Comparison of ENCODE assay signal across 26 cellular contexts in genomic region chr5:80260461-80260860, GRCh38. TPM values are rescaled to one million over a fixed set of nuclear protein-coding genes. Genes with fewer than 3 reads are reported as not detected.
"Had no signal": no experiment of that assay in that cellular context is flagged by ENCODE, and none has a peak within 500 bp of the region (broad histone marks: within the 10 kb centered on the region; RNA-seq: fewer than 3 reads in every experiment).

No MANE protein-coding gene starts in this region.

- ATAC-seq: activated T-cell treated with anti-CD3 and anti-CD28 coated beads, Interleukin-2, amount 50 U/mL, for 4 hours had no signal

- FAIRE-seq: astrocyte, TTC549 had no signal

- H3K36me3 ChIP-seq: brain microvascular endothelial cell, cardiac muscle cell, Peyer's patch had no signal

- DNase-seq: activated CD4-positive, alpha-beta memory T cell treated with anti-CD3 and anti-CD28 coated beads for 36 hours; activated CD4-positive, alpha-beta T cell treated with anti-CD3 and anti-CD28 coated beads, Interleukin-2, amount 10 ng/mL, durations not matched to agents 7 days and 5 days; activated CD4-positive, CD25-positive, alpha-beta regulatory T cell; activated CD8-positive, alpha-beta memory T cell treated with anti-CD3 and anti-CD28 coated beads for 24 hours; activated effector memory CD4-positive, alpha-beta T cell treated with anti-CD3 and anti-CD28 coated beads, Interleukin-2, amount 50 U/mL, for 16 hours; activated naive CD4-positive, alpha-beta T cell treated with anti-CD3 and anti-CD28 coated beads for 36 hours; activated T-cell treated with anti-CD3 and anti-CD28 coated beads, Interleukin-2, amount 50 U/mL, for 4 hours; amygdala; brain microvascular endothelial cell; MG63; MV-4-11; NCI-H1092 treated with DMSO at 0.1 percent for 48 hours; NCI-H1417 treated with DMSO at 0.1 percent for 48 hours; NCI-H1694 treated with DMSO at 0.1 percent for 48 hours; NCI-H2029 treated with DMSO at 0.1 percent for 48 hours; NCI-H345; NCI-H510A; NCI-H526 treated with DMSO at 0.1 percent for 48 hours; NK-92 treated with Interleukin-12 subunit alpha and Interleukin-12 subunit beta, amount 100 ng/mL, for 24 hours; Peyer's patch; Right ventricle myocardium superior had no signal

- H3K27ac ChIP-seq: brain microvascular endothelial cell, cardiac muscle cell, Peyer's patch, RWPE1, SJSA1 had no signal

- H3K27me3 ChIP-seq: brain microvascular endothelial cell, cardiac muscle cell, MG63, Peyer's patch, SJSA1 had no signal

- H3K9me3 ChIP-seq: MG63, Peyer's patch, SJSA1 had no signal

- H3K4me3 ChIP-seq: cardiac muscle cell, MG63, Peyer's patch, SJSA1 had no signal

RNA-seq across cellular contexts. Expression of gene SPZ1, which starts 59.3 kb away (rescaled TPM):
- total RNA-seq: activated CD4-positive, alpha-beta memory T cell treated with anti-CD3 and anti-CD28 coated beads for 36 hours; activated CD4-positive, alpha-beta T cell treated with anti-CD3 and anti-CD28 coated beads, Interleukin-2, amount 10 ng/mL, durations not matched to agents 7 days and 5 days; activated naive CD4-positive, alpha-beta T cell treated with anti-CD3 and anti-CD28 coated beads for 36 hours; activated T-cell treated with anti-CD3 and anti-CD28 coated beads, Interleukin-2, amount 50 U/mL, for 4 hours; astrocyte; cardiac muscle cell; Peyer's patch; Right ventricle myocardium superior; SJSA1 had no signal
- polyA plus RNA-seq: cardiac muscle cell had no signal
